1 cellular context compared by ENCODE assay signal in the genomic region with DNA sequence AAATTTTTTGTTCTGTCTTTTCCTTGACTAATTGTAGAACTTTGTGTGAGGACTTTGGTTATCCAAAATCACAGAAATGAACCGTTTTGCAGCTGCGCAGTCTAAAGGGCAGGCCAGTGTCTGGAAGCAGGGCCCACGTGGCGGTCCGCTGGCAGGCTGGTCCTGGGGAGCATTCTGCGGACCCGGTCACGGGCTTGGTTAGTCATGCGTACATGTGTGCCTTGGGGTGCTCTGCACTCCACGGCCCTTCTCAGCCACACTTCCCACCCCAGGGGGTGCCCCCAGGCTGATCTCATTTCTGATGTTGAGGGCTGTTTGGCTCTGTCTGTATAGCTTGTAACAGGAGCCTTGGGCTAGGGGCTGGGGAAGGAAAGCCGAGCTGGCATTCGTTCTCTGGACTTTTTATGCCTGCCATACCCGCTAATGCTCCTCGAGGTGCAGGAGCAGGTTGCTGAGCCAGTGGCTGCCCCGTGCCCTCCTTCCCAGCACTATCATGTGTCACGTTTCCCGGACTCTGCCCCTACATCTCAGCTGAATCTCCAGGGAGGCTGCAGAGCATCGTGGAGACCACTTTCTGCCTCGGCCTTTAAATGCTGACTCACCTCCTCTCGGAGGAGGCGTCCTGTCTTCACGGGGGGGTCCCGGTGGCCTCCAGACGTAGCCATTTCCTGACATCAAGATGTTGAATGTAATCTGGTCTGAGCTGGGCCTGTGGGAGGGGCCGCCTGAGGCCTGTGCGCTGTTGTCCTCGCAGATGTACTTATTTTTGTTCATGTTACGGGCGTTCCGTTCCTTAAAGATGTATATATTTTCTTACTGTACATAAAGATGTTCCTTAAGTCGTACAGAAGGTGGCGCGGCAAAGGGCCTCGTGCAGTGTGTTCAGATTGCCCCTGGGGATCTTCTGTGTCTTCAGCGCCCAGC.
TF ChIP-seq lines count a peak whose summit lies in the region.

No MANE protein-coding gene starts in this region.

TF ChIP-seq in K562, 482 proteins besides CTCF, POLR2A, EP300 and RAD21 (continued from another document and continues in another):
- TF ChIP-seq, protein P1, sequence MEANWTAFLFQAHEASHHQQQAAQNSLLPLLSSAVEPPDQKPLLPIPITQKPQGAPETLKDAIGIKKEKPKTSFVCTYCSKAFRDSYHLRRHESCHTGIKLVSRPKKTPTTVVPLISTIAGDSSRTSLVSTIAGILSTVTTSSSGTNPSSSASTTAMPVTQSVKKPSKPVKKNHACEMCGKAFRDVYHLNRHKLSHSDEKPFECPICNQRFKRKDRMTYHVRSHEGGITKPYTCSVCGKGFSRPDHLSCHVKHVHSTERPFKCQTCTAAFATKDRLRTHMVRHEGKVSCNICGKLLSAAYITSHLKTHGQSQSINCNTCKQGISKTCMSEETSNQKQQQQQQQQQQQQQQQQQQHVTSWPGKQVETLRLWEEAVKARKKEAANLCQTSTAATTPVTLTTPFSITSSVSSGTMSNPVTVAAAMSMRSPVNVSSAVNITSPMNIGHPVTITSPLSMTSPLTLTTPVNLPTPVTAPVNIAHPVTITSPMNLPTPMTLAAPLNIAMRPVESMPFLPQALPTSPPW (CRISPR knock-in tag; IDR thresholded peaks at IDR 0.05): peak; percentile 97
- TF ChIP-seq RCOR1 (IDR thresholded peaks at IDR 0.05; ENCODE audit: borderline replicate concordance in 1 of 2, low read depth in 2 of 2, low read length in 2 of 2) (peak in 1 of 2 experiments; percentile 70; a peak in 2 of 4 replicates), MTA3 (IDR thresholded peaks at IDR 0.05; ENCODE audit: borderline replicate concordance) (no peak), SMARCC2 (IDR thresholded peaks at IDR 0.05; ENCODE audit: low read depth) (peak; percentile 68; the same call in 1 of the 2 replicates), SMARCE1 (IDR thresholded peaks at IDR 0.05) (peak; percentile 78; the same call in 1 of the 2 replicates), ARID1B (IDR thresholded peaks at IDR 0.05) (peak; percentile 85), SMC3 (conservative IDR thresholded peaks at IDR 0.05; ENCODE audit: insufficient read depth, low read depth, low read length) (0 out of 2 replicates have a peak, but pooled peaks have one; percentile 13), MAFK (IDR thresholded peaks at IDR 0.05; ENCODE audit: low read length) (peak; percentile 92), BRD9 (IDR thresholded peaks at IDR 0.05; ENCODE audit: low read depth, partially characterized antibody) (peak; percentile 29), ATF1 (CRISPR knock-in tag; IDR thresholded peaks at IDR 0.05) (no peak), ATF1 (tag; IDR thresholded peaks at IDR 0.05) (peak; percentile 75), NEUROD1 (IDR thresholded peaks at IDR 0.05; ENCODE audit: borderline replicate concordance, low read depth, low read length, partially characterized antibody) (peak; percentile 26), NCOR1 (IDR thresholded peaks at IDR 0.05) (peak; percentile 82), HNRNPLL (IDR thresholded peaks at IDR 0.05; ENCODE audit: low read depth, low read length, poor library complexity, severe bottlenecking) (peak; percentile 38), ZBTB7A (IDR thresholded peaks at IDR 0.05; ENCODE audit: borderline replicate concordance, control insufficient read depth, low read depth, low read length) (peak; percentile 78; the same call in 1 of the 2 replicates), ZNF57 (CRISPR knock-in tag; IDR thresholded peaks at IDR 0.05) (no peak), CBX3 (IDR thresholded peaks at IDR 0.05; ENCODE audit: borderline replicate concordance in 1 of 2, low read length in 2 of 2) (peak in 1 of 2 experiments; percentile 16; a peak in 1 of 3 replicates), NFE2 (IDR thresholded peaks at IDR 0.05; ENCODE audit: low read depth) (peak; percentile 99)
- TF ChIP-seq, protein P2, sequence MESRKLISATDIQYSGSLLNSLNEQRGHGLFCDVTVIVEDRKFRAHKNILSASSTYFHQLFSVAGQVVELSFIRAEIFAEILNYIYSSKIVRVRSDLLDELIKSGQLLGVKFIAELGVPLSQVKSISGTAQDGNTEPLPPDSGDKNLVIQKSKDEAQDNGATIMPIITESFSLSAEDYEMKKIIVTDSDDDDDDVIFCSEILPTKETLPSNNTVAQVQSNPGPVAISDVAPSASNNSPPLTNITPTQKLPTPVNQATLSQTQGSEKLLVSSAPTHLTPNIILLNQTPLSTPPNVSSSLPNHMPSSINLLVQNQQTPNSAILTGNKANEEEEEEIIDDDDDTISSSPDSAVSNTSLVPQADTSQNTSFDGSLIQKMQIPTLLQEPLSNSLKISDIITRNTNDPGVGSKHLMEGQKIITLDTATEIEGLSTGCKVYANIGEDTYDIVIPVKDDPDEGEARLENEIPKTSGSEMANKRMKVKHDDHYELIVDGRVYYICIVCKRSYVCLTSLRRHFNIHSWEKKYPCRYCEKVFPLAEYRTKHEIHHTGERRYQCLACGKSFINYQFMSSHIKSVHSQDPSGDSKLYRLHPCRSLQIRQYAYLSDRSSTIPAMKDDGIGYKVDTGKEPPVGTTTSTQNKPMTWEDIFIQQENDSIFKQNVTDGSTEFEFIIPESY (CRISPR knock-in tag; IDR thresholded peaks at IDR 0.05): peak; percentile 59
- TF ChIP-seq, protein P3, sequence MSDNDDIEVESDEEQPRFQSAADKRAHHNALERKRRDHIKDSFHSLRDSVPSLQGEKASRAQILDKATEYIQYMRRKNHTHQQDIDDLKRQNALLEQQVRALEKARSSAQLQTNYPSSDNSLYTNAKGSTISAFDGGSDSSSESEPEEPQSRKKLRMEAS (CRISPR knock-in tag; IDR thresholded peaks at IDR 0.05): peak; percentile 64
- TF ChIP-seq, protein P4, sequence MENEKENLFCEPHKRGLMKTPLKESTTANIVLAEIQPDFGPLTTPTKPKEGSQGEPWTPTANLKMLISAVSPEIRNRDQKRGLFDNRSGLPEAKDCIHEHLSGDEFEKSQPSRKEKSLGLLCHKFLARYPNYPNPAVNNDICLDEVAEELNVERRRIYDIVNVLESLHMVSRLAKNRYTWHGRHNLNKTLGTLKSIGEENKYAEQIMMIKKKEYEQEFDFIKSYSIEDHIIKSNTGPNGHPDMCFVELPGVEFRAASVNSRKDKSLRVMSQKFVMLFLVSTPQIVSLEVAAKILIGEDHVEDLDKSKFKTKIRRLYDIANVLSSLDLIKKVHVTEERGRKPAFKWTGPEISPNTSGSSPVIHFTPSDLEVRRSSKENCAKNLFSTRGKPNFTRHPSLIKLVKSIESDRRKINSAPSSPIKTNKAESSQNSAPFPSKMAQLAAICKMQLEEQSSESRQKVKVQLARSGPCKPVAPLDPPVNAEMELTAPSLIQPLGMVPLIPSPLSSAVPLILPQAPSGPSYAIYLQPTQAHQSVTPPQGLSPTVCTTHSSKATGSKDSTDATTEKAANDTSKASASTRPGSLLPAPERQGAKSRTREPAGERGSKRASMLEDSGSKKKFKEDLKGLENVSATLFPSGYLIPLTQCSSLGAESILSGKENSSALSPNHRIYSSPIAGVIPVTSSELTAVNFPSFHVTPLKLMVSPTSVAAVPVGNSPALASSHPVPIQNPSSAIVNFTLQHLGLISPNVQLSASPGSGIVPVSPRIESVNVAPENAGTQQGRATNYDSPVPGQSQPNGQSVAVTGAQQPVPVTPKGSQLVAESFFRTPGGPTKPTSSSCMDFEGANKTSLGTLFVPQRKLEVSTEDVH (IDR thresholded peaks at IDR 0.05; ENCODE audit: low read depth, partially characterized antibody): peak; percentile 51
- TF ChIP-seq, protein P5, sequence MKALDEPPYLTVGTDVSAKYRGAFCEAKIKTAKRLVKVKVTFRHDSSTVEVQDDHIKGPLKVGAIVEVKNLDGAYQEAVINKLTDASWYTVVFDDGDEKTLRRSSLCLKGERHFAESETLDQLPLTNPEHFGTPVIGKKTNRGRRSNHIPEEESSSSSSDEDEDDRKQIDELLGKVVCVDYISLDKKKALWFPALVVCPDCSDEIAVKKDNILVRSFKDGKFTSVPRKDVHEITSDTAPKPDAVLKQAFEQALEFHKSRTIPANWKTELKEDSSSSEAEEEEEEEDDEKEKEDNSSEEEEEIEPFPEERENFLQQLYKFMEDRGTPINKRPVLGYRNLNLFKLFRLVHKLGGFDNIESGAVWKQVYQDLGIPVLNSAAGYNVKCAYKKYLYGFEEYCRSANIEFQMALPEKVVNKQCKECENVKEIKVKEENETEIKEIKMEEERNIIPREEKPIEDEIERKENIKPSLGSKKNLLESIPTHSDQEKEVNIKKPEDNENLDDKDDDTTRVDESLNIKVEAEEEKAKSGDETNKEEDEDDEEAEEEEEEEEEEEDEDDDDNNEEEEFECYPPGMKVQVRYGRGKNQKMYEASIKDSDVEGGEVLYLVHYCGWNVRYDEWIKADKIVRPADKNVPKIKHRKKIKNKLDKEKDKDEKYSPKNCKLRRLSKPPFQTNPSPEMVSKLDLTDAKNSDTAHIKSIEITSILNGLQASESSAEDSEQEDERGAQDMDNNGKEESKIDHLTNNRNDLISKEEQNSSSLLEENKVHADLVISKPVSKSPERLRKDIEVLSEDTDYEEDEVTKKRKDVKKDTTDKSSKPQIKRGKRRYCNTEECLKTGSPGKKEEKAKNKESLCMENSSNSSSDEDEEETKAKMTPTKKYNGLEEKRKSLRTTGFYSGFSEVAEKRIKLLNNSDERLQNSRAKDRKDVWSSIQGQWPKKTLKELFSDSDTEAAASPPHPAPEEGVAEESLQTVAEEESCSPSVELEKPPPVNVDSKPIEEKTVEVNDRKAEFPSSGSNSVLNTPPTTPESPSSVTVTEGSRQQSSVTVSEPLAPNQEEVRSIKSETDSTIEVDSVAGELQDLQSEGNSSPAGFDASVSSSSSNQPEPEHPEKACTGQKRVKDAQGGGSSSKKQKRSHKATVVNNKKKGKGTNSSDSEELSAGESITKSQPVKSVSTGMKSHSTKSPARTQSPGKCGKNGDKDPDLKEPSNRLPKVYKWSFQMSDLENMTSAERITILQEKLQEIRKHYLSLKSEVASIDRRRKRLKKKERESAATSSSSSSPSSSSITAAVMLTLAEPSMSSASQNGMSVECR (CRISPR knock-in tag; IDR thresholded peaks at IDR 0.05): 0 out of 2 replicates have a peak, but pooled peaks have one; percentile 9
- TF ChIP-seq, protein P6, sequence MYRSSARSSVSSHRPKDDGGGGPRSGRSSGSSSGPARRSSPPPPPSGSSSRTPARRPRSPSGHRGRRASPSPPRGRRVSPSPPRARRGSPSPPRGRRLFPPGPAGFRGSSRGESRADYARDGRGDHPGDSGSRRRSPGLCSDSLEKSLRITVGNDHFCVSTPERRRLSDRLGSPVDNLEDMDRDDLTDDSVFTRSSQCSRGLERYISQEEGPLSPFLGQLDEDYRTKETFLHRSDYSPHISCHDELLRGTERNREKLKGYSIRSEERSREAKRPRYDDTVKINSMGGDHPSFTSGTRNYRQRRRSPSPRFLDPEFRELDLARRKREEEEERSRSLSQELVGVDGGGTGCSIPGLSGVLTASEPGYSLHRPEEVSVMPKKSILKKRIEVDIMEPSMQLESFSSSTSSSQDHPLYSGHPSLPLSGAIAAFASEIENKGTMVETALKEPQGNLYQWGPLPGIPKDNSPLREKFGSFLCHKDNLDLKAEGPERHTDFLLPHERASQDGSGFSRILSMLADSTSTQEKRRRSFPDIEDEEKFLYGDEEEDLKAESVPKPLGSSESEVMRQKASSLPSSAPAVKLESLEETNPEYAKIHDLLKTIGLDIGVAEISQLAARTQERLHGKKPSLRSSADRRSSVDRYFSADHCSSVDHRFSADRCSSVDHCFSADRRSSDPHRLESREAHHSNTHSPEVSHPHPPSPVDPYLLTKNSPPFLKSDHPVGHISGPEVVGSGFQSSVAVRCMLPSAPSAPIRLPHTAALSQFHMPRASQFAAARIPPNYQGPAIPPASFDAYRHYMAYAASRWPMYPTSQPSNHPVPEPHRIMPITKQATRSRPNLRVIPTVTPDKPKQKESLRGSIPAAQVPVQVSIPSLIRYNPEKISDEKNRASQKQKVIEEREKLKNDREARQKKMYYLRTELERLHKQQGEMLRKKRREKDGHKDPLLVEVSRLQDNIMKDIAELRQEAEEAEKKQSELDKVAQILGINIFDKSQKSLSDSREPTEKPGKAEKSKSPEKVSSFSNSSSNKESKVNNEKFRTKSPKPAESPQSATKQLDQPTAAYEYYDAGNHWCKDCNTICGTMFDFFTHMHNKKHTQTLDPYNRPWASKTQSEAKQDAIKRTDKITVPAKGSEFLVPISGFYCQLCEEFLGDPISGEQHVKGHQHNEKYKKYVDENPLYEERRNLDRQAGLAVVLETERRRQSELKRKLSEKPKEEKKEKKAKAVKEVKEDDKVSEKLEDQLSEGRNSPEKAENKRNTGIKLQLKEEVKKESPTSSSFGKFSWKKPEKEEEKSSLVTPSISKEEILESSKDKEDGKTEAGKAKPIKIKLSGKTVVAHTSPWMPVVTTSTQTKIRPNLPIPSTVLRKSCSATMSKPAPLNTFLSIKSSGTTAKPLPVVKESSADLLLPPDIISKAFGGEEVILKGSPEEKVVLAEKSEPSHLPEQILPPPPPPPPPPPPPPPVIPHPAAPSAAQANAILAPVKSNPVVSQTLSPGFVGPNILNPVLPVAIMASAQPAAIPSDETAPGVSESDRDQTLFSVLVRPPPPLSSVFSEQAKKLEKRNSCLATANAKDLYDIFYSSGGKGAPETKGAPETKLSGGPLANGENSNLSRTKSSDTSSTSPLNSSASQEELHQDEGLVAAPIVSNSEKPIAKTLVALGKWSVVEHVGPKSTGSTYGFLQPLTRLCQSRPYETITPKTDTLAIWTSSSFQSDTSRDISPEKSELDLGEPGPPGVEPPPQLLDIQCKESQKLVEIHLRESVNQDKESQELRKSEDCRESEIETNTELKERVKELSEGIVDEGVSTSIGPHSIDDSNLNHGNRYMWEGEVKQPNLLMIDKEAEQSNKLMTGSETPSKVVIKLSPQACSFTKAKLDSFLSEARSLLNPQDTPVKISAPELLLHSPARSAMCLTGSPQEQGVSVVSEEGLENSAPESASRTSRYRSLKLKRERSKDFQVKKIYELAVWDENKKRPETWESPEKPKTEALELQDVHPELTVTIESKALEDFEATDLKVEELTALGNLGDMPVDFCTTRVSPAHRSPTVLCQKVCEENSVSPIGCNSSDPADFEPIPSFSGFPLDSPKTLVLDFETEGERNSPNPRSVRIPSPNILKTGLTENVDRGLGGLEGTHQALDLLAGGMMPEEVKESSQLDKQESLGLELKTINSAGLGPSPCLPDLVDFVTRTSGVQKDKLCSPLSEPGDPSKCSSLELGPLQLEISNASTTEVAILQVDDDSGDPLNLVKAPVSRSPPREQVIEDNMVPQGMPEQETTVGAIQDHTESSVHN (IDR thresholded peaks at IDR 0.05; ENCODE audit: borderline replicate concordance in 1 of 2, low read depth in 1 of 2): 0 out of 4 replicates have a peak, but pooled peaks of 1 of the 2 experiments have one; percentile 48
- TF ChIP-seq, protein P7, sequence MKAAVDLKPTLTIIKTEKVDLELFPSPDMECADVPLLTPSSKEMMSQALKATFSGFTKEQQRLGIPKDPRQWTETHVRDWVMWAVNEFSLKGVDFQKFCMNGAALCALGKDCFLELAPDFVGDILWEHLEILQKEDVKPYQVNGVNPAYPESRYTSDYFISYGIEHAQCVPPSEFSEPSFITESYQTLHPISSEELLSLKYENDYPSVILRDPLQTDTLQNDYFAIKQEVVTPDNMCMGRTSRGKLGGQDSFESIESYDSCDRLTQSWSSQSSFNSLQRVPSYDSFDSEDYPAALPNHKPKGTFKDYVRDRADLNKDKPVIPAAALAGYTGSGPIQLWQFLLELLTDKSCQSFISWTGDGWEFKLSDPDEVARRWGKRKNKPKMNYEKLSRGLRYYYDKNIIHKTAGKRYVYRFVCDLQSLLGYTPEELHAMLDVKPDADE (conservative IDR thresholded peaks at IDR 0.05; ENCODE audit: control insufficient read depth, low read depth, low read length): peak; percentile 63; the same call in 1 of the 2 replicates
- TF ChIP-seq, protein P8, sequence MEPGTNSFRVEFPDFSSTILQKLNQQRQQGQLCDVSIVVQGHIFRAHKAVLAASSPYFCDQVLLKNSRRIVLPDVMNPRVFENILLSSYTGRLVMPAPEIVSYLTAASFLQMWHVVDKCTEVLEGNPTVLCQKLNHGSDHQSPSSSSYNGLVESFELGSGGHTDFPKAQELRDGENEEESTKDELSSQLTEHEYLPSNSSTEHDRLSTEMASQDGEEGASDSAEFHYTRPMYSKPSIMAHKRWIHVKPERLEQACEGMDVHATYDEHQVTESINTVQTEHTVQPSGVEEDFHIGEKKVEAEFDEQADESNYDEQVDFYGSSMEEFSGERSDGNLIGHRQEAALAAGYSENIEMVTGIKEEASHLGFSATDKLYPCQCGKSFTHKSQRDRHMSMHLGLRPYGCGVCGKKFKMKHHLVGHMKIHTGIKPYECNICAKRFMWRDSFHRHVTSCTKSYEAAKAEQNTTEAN (CRISPR knock-in tag; IDR thresholded peaks at IDR 0.05): 0 out of 2 replicates have a peak, but pooled peaks have one; percentile 26
